Comparison of ENCODE assay signal across 9 cellular contexts in the genomic region with DNA sequence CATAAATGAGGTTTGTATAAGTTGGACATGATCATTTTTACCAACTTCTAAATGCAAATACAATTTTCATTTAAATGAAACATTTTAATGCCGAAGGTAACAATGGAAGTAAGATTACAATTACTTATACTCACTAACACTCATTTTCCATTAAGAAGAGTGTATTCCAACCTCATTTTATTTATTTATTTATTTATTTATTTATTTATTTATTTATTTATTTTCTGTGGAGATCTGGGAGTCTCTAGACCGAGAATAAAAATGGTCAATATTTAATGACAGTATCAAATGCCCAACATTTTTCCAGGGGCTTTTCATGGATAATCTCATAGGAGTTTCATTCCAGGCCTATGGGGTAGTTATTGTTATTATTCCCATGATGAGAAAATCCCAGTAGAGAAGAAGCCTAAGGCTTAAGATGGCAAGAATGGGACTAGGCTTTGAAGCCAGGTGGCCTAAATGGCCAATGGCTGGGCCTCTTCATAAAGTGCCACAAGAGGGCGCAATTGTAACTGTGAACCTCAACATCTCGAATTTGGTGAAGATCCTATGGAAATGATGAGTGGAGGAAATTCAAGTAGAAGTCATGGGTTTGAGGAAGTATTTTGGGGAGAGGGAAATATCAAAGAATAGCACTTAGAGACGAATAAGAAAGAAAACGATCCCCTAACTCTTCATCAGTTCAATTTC. TPM values are rescaled to one million over a fixed set of nuclear protein-coding genes. Genes with fewer than 3 reads are reported as not detected.
DNase-seq lines count a peak whose midpoint lies in the region; ATAC-seq and TF ChIP-seq lines count a peak whose summit lies in the region.
"Had no signal": no experiment of that assay in that cellular context is flagged by ENCODE, and none has a peak within 500 bp of the region (broad histone marks: within the 10 kb centered on the region; RNA-seq: fewer than 3 reads in every experiment).

No MANE protein-coding gene starts in this region.

- H3K4me2 ChIP-seq in DND-41 (ENCODE audit: insufficient read depth, low read length) = no peak overlapping the region

- no peaks in the 10 kb centered on the region for H3K79me2 ChIP-seq in DND-41 (ENCODE audit: insufficient read depth, low read length)
- H3K79me2 ChIP-seq: parathyroid adenoma had no signal

- no peak overlapping the region for H3K4me3 Mint-ChIP-seq in activated T-helper 1 cell treated with anti-CD3 and anti-CD28 coated beads, Interleukin-12 subunit alpha, Interleukin-12 subunit beta, Interleukin-2, Interleukin-4 antibody, amounts not matched to agents 30 ng/mL and 10 ng/mL and 1 ng/mL, durations not matched to agents 14 hours and 24 hours and 36 hours

- no peak overlapping the region for H3K9ac ChIP-seq in DND-41 (ENCODE audit: low read depth, low read length)
- H3K9ac ChIP-seq: parathyroid adenoma had no signal

- H3K27me3 Mint-ChIP-seq in activated T-helper 1 cell treated with anti-CD3 and anti-CD28 coated beads, Interleukin-12 subunit alpha, Interleukin-12 subunit beta, Interleukin-2, Interleukin-4 antibody, amounts not matched to agents 30 ng/mL and 10 ng/mL and 1 ng/mL, durations not matched to agents 14 hours and 24 hours and 36 hours (ENCODE audit: insufficient read depth) = no peaks in the 10 kb centered on the region

- TF ChIP-seq CTCF in DND-41 (IDR thresholded peaks at IDR 0.05; ENCODE audit: borderline replicate concordance, extremely low read depth, low read length, poor library complexity, severe bottlenecking) (peak; percentile 69), lower lobe of right lung (IDR thresholded peaks at IDR 0.05) (peak; percentile 63)

- H3K9me3 ChIP-seq in DND-41 (ENCODE audit: insufficient read depth, low read length, severe bottlenecking) (no peaks in the 10 kb centered on the region), lower lobe of right lung (no peaks in the 10 kb centered on the region)

- no peaks in the 10 kb centered on the region for H3K27me3 ChIP-seq in DND-41 (ENCODE audit: insufficient read depth, low read length, poor library complexity)
- no peaks in the 10 kb centered on the region for H3K27me3 ChIP-seq in lower lobe of right lung (ENCODE audit: low read depth)

- H3K27ac ChIP-seq in DND-41 (ENCODE audit: low read length) (no peak overlapping the region), lower lobe of right lung (no peak overlapping the region)
- H3K27ac ChIP-seq: parathyroid adenoma had no signal

- H3K4me1 Mint-ChIP-seq in activated T-helper 1 cell treated with anti-CD3 and anti-CD28 coated beads, Interleukin-12 subunit alpha, Interleukin-12 subunit beta, Interleukin-2, Interleukin-4 antibody, amounts not matched to agents 30 ng/mL and 10 ng/mL and 1 ng/mL, durations not matched to agents 14 hours and 24 hours and 36 hours (ENCODE audit: low read depth) = no peaks in the 10 kb centered on the region

- H3K4me3 ChIP-seq in DND-41 (ENCODE audit: low read depth in 1 of 2, low read length in 2 of 2) = no peak overlapping the region
- no peak overlapping the region for H3K4me3 ChIP-seq in Jurkat, Clone E6-1 (ENCODE audit: low read length)
- no peak overlapping the region for H3K4me3 ChIP-seq in lower lobe of right lung

- no peak overlapping the region for H3K27ac Mint-ChIP-seq in activated T-helper 1 cell treated with anti-CD3 and anti-CD28 coated beads, Interleukin-12 subunit alpha, Interleukin-12 subunit beta, Interleukin-2, Interleukin-4 antibody, amounts not matched to agents 30 ng/mL and 10 ng/mL and 1 ng/mL, durations not matched to agents 14 hours and 24 hours and 36 hours

- DNase-seq in DND-41 (peak; percentile 23), GM19240 (ENCODE audit: insufficient read length, low spot score) (peak; percentile 6), lower lobe of right lung (no peak), GOT3 (lab: John Stamatoyannopoulos, UW) (no peak)
- DNase-seq in Jurkat, Clone E6-1 (ENCODE audit: low read depth, low spot score) = peak; percentile 28
- DNase-seq in activated T-helper 1 cell treated with anti-CD3 and anti-CD28 coated beads, Interleukin-12 subunit alpha, Interleukin-12 subunit beta, Interleukin-2, Interleukin-4 antibody, amounts not matched to agents 30 ng/mL and 10 ng/mL and 1 ng/mL, durations not matched to agents 14 hours and 24 hours and 36 hours (ENCODE audit: low spot score) = peak; percentile 9
- no peak for DNase-seq in activated CD8-positive, alpha-beta memory T cell treated with anti-CD3 and anti-CD28 coated beads, Interleukin-2, amount 50 U/mL, for 48 hours

- intact Hi-C loops in activated T-helper 1 cell treated with anti-CD3 and anti-CD28 coated beads, Interleukin-12 subunit alpha, Interleukin-12 subunit beta, Interleukin-2, Interleukin-4 antibody, amounts not matched to agents 30 ng/mL and 10 ng/mL and 1 ng/mL, durations not matched to agents 14 hours and 24 hours and 36 hours (cut with micrococcal nuclease) = loop anchor here (1.0 to 10.0 kb wide), 3 partner anchors 113 to 1035 kb away; no protein-coding TSS in a partner anchor
- intact Hi-C loops in lower lobe of right lung (cut with DNase I) = no loop called here

- H3K36me3 Mint-ChIP-seq in activated T-helper 1 cell treated with anti-CD3 and anti-CD28 coated beads, Interleukin-12 subunit alpha, Interleukin-12 subunit beta, Interleukin-2, Interleukin-4 antibody, amounts not matched to agents 30 ng/mL and 10 ng/mL and 1 ng/mL, durations not matched to agents 14 hours and 24 hours and 36 hours (ENCODE audit: low read depth) = no peaks in the 10 kb centered on the region

- ATAC-seq in DND-41 (ENCODE audit: insufficient read depth, low read depth) = peak; percentile 45; the same call in 1 of the 3 replicates
- ATAC-seq in lower lobe of right lung = no peak
- ATAC-seq in GM19324 (IDR thresholded peaks at IDR 0.05; ENCODE audit: low FRiP score, unreplicated experiment) = no peak

- no peaks in the 10 kb centered on the region for H3K9me3 Mint-ChIP-seq in activated T-helper 1 cell treated with anti-CD3 and anti-CD28 coated beads, Interleukin-12 subunit alpha, Interleukin-12 subunit beta, Interleukin-2, Interleukin-4 antibody, amounts not matched to agents 30 ng/mL and 10 ng/mL and 1 ng/mL, durations not matched to agents 14 hours and 24 hours and 36 hours

- no peak overlapping the region for H2AFZ ChIP-seq in DND-41 (ENCODE audit: low read depth, low read length)
- H2AFZ ChIP-seq: parathyroid adenoma had no signal

- H3K36me3 ChIP-seq in DND-41 (ENCODE audit: insufficient read depth, low read length) (no peaks in the 10 kb centered on the region), lower lobe of right lung (no peaks in the 10 kb centered on the region)

- H3K4me1 ChIP-seq in DND-41 (ENCODE audit: insufficient read depth, low read length) = no peaks in the 10 kb centered on the region
- no peaks in the 10 kb centered on the region for H3K4me1 ChIP-seq in lower lobe of right lung
- H3K4me1 ChIP-seq: parathyroid adenoma had no signal

- no peaks in the 10 kb centered on the region for H4K20me1 ChIP-seq in DND-41 (ENCODE audit: insufficient read depth, low read length)

RNA-seq across cellular contexts. Expression of a gene that starts 21.3 kb away (rescaled TPM):
- 0.09 TPM for polyA plus RNA-seq in Jurkat, Clone E6-1 (2012; ENCODE audit: insufficient read depth, insufficient read length)
- total RNA-seq in activated T-helper 1 cell treated with anti-CD3 and anti-CD28 coated beads, Interleukin-12 subunit alpha, Interleukin-12 subunit beta, Interleukin-2, Interleukin-4 antibody, amounts not matched to agents 30 ng/mL and 10 ng/mL and 1 ng/mL, durations not matched to agents 14 hours and 24 hours and 36 hours = not detected in 2 replicates
- 40.2 TPM for total RNA-seq in lower lobe of right lung

Comparison
In these comparisons a context has a peak if more than half of its experiments do, and no peak if none do; other contexts are left out.
1. DNase-seq: peak in DND-41 (single experiment), GM19240 (single experiment), Jurkat, Clone E6-1 (single experiment) and activated T-helper 1 cell treated with anti-CD3 and anti-CD28 coated beads, Interleukin-12 subunit alpha, Interleukin-12 subunit beta, Interleukin-2, Interleukin-4 antibody, amounts not matched to agents 30 ng/mL and 10 ng/mL and 1 ng/mL, durations not matched to agents 14 hours and 24 hours and 36 hours (single experiment); none in lower lobe of right lung (single experiment), GOT3 (single experiment) and activated CD8-positive, alpha-beta memory T cell treated with anti-CD3 and anti-CD28 coated beads, Interleukin-2, amount 50 U/mL, for 48 hours (single experiment).
2. RNA of a gene that starts 21.3 kb away (total RNA-seq): 40.2 TPM in lower lobe of right lung (single experiment); not detected in activated T-helper 1 cell treated with anti-CD3 and anti-CD28 coated beads, Interleukin-12 subunit alpha, Interleukin-12 subunit beta, Interleukin-2, Interleukin-4 antibody, amounts not matched to agents 30 ng/mL and 10 ng/mL and 1 ng/mL, durations not matched to agents 14 hours and 24 hours and 36 hours; every median in the first group is over 10 times any median in the second.